ENCODE assay signal across 1 cellular context in genomic region chr5:1769017-1769640, GRCh38.
TF ChIP-seq lines count a peak whose summit lies in the region.

No MANE protein-coding gene starts in this region.

TF ChIP-seq in K562, 482 proteins besides CTCF, POLR2A, EP300 and RAD21 (continued from another document):
- TF ChIP-seq IRF9 (tag; IDR thresholded peaks at IDR 0.05) = no peak
- no peak for TF ChIP-seq ZBTB8A (IDR thresholded peaks at IDR 0.05; ENCODE audit: partially characterized antibody)
- no peak for TF ChIP-seq MXD1 (CRISPR knock-in tag; IDR thresholded peaks at IDR 0.05; ENCODE audit: borderline replicate concordance, poor library complexity, severe bottlenecking)
- TF ChIP-seq ZNF274 (IDR thresholded peaks at IDR 0.05; ENCODE audit: borderline replicate concordance, low read depth, low read length) = no peak
- TF ChIP-seq COPS2 (conservative IDR thresholded peaks at IDR 0.05) = no peak
- TF ChIP-seq, protein P1, sequence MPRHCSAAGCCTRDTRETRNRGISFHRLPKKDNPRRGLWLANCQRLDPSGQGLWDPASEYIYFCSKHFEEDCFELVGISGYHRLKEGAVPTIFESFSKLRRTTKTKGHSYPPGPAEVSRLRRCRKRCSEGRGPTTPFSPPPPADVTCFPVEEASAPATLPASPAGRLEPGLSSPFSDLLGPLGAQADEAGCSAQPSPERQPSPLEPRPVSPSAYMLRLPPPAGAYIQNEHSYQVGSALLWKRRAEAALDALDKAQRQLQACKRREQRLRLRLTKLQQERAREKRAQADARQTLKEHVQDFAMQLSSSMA (CRISPR knock-in tag; IDR thresholded peaks at IDR 0.05) = no peak
- TF ChIP-seq PCBP2 (IDR thresholded peaks at IDR 0.05; ENCODE audit: low read depth, low read length, poor library complexity, severe bottlenecking) = no peak
- no peak for TF ChIP-seq NBN (IDR thresholded peaks at IDR 0.05; ENCODE audit: low read depth)
- TF ChIP-seq HNRNPH1 (optimal IDR thresholded peaks at IDR 0.05; ENCODE audit: low read depth, low read length) = no peak
- no peak for TF ChIP-seq MYC (IDR thresholded peaks at IDR 0.05; ENCODE audit: low read depth, low read length)
- TF ChIP-seq MYC (CRISPR knock-in tag; IDR thresholded peaks at IDR 0.05; ENCODE audit: borderline replicate concordance, low read depth) = no peak
- TF ChIP-seq, protein P2, sequence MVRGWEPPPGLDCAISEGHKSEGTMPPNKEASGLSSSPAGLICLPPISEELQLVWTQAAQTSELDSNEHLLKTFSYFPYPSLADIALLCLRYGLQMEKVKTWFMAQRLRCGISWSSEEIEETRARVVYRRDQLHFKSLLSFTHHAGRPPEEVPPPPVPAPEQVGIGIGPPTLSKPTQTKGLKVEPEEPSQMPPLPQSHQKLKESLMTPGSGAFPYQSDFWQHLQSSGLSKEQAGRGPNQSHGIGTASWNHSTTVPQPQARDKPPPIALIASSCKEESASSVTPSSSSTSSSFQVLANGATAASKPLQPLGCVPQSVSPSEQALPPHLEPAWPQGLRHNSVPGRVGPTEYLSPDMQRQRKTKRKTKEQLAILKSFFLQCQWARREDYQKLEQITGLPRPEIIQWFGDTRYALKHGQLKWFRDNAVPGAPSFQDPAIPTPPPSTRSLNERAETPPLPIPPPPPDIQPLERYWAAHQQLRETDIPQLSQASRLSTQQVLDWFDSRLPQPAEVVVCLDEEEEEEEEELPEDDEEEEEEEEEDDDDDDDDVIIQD (CRISPR knock-in tag; IDR thresholded peaks at IDR 0.05) = no peak
- no peak for TF ChIP-seq SRSF1 (IDR thresholded peaks at IDR 0.05; ENCODE audit: low read depth, low read length)
- TF ChIP-seq TFAM (CRISPR knock-in tag; conservative IDR thresholded peaks at IDR 0.05) = no peak
- no peak for TF ChIP-seq MAFF (IDR thresholded peaks at IDR 0.05; ENCODE audit: low read length)
- no peak for TF ChIP-seq ZNF239 (CRISPR knock-in tag; IDR thresholded peaks at IDR 0.05)
- TF ChIP-seq HCFC1 (IDR thresholded peaks at IDR 0.05; ENCODE audit: low read depth, low read length) = no peak
TF ChIP-seq in K562: peak in this region for 0.
